In the genomic region with DNA sequence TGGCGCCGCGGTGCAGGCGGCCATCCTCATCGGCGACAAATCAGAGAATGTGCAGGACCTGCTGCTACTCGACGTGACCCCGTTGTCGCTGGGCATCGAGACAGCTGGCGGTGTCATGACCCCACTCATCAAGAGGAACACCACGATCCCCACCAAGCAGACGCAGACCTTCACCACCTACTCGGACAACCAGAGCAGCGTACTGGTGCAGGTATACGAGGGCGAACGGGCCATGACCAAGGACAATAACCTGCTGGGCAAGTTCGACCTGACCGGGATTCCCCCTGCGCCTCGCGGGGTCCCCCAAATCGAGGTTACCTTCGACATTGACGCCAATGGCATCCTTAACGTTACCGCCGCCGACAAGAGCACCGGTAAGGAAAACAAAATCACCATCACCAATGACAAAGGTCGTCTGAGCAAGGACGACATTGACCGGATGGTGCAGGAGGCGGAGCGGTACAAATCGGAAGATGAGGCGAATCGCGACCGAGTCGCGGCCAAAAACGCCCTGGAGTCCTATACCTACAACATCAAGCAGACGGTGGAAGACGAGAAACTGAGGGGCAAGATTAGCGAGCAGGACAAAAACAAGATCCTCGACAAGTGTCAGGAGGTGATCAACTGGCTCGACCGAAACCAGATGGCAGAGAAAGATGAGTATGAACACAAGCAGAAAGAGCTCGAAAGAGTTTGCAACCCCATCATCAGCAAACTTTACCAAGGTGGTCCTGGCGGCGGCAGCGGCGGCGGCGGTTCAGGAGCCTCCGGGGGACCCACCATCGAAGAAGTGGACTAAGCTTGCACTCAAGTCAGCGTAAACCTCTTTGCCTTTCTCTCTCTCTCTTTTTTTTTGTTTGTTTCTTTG, we compare ENCODE assay signal across 8 cellular contexts. TPM values are rescaled to one million over a fixed set of nuclear protein-coding genes. Genes with fewer than 3 reads are reported as not detected.
DNase-seq lines count a peak whose midpoint lies in the region; ATAC-seq and TF ChIP-seq lines count a peak whose summit lies in the region.

No MANE protein-coding gene starts in this region.

- H3K27ac ChIP-seq in testis (no peak overlapping the region), prostate gland (no peak overlapping the region)

- intact Hi-C loops in lower leg skin (cut with DNase I; ENCODE audit: low total_unique reads) = no loop called here
- intact Hi-C loops in testis (cut with DNase I; ENCODE audit: low total_unique reads) = loop anchor here (10.0 kb wide), 1 partner anchor 93 kb away; no protein-coding TSS in a partner anchor
- intact Hi-C loops in prostate gland (cut with DNase I) = no loop called here

- no peaks in the 10 kb centered on the region for H3K36me3 ChIP-seq in testis (ENCODE audit: low read depth, missing control alignments)
- H3K36me3 ChIP-seq in prostate gland = no peaks in the 10 kb centered on the region

- 7 to 8% methylated on average over 53 to 61 of the region's 61 CpGs for WGBS in lower leg skin, 2 donors
- 15 to 16% methylated on average over 49 to 61 of the region's 61 CpGs for WGBS in testis, 2 donors
- WGBS in prostate gland = 17% methylated on average over 58 of the region's 61 CpGs

- in situ Hi-C loops in astrocyte of the cerebellum (cut with HindIII; ENCODE audit: low sequenced_read_pairs) = no loop called here

- no peaks in the 10 kb centered on the region for H3K27me3 ChIP-seq in testis
- H3K27me3 ChIP-seq in prostate gland (replicated peaks; ENCODE audit: insufficient read depth) = no peaks in the 10 kb centered on the region

- H3K9me3 ChIP-seq in testis (no peaks in the 10 kb centered on the region), prostate gland (no peaks in the 10 kb centered on the region)

- TF ChIP-seq CTCF in astrocyte of the cerebellum (IDR thresholded peaks at IDR 0.05; ENCODE audit: low read depth, low read length, missing control alignments) (no peak), lower leg skin (IDR thresholded peaks at IDR 0.05) (no peak), testis (IDR thresholded peaks at IDR 0.05) (no peak), prostate gland (IDR thresholded peaks at IDR 0.05) (no peak)

- H3K4me1 ChIP-seq in testis = no peaks in the 10 kb centered on the region
- H3K4me1 ChIP-seq in prostate gland (replicated peaks) = no peaks in the 10 kb centered on the region

- ATAC-seq in activated CD4-positive, CD25-positive, alpha-beta regulatory T cell treated with anti-CD3 and anti-CD28 coated beads, Interleukin-2, amount 50 U/mL, for 24 hours = no peak
- no peak for ATAC-seq in HG03442 (IDR thresholded peaks at IDR 0.05; ENCODE audit: unreplicated experiment)
- ATAC-seq in HG03469 (IDR thresholded peaks at IDR 0.05; ENCODE audit: unreplicated experiment) = no peak

- peak; percentile 35 for DNase-seq in activated CD4-positive, CD25-positive, alpha-beta regulatory T cell treated with anti-CD3 and anti-CD28 coated beads, Interleukin-2, amount 50 U/mL, for 72 hours
- DNase-seq in astrocyte of the cerebellum (ENCODE audit: low read depth) (no peak), lower leg skin (ENCODE audit: low spot score in 2 of 2) (no peak), testis (no peak), prostate gland (ENCODE audit: low spot score) (no peak)

- TF ChIP-seq POLR2A in lower leg skin (IDR thresholded peaks at IDR 0.05) (no peak), testis (IDR thresholded peaks at IDR 0.05) (no peak), prostate gland (IDR thresholded peaks at IDR 0.05) (no peak)

- H3K4me3 ChIP-seq in astrocyte of the cerebellum (ENCODE audit: low read depth, low read length) = peak overlapping the region; percentile 37
- H3K4me3 ChIP-seq in lower leg skin (ENCODE audit: low read depth, poor library complexity, severe bottlenecking) = peak overlapping the region; percentile 26
- peak overlapping the region; percentile 58 to 68 for H3K4me3 ChIP-seq in testis
- peak overlapping the region in 1 of 2 donors; percentile 55 for H3K4me3 ChIP-seq in prostate gland

RNA-seq across cellular contexts. Expression of a gene that starts 1.7 kb away (rescaled TPM):
- total RNA-seq in lower leg skin = 100 to 1,000 TPM; 103 to 165 (median 138) TPM
- total RNA-seq in testis = 100 to 1,000 TPM; 134 to 160 TPM
- polyA plus RNA-seq in testis (ENCODE audit: insufficient read depth, low read depth, low replicate concordance) = 389 TPM
- 10 to 100 TPM; 35.9 to 59.9 TPM for total RNA-seq in prostate gland

RNA-seq across cellular contexts. Expression of a gene that starts 7.6 kb away (rescaled TPM):
- total RNA-seq in lower leg skin = 1 to 10 TPM in 2 of 4 donors, under 1 TPM in 2; 0.84 to 2.0 (median 1.3) TPM
- total RNA-seq in testis = 10 to 100 TPM; 22.4 to 38.5 TPM
- 108 TPM for polyA plus RNA-seq in testis (ENCODE audit: insufficient read depth, low read depth, low replicate concordance)
- total RNA-seq in prostate gland = 1 to 10 TPM; 2.0 to 8.6 TPM

RNA-seq across cellular contexts. Expression of a gene that starts 37.6 kb away (rescaled TPM):
- 10 to 100 TPM; 35.2 to 50.4 (median 39.4) TPM for total RNA-seq in lower leg skin
- total RNA-seq in testis = 10 to 100 TPM; 33.2 to 34.7 TPM
- polyA plus RNA-seq in testis (ENCODE audit: insufficient read depth, low read depth, low replicate concordance) = 20.8 TPM
- total RNA-seq in prostate gland = 10 to 100 TPM; 56.5 to 74.3 TPM

RNA-seq across cellular contexts. Expression of a gene that starts 38.6 kb away (rescaled TPM):
- 10 to 100 TPM in 2 of 4 donors, 1 to 10 TPM in 2; 7.8 to 15.1 (median 9.1) TPM for total RNA-seq in lower leg skin
- 10 to 100 TPM; 20.6 to 21.3 TPM for total RNA-seq in testis
- 13.3 TPM for polyA plus RNA-seq in testis (ENCODE audit: insufficient read depth, low read depth, low replicate concordance)
- total RNA-seq in prostate gland = 10 to 100 TPM; 10.2 to 20.2 TPM
